ENCODE assay signal across 8 cellular contexts in the genomic region with DNA sequence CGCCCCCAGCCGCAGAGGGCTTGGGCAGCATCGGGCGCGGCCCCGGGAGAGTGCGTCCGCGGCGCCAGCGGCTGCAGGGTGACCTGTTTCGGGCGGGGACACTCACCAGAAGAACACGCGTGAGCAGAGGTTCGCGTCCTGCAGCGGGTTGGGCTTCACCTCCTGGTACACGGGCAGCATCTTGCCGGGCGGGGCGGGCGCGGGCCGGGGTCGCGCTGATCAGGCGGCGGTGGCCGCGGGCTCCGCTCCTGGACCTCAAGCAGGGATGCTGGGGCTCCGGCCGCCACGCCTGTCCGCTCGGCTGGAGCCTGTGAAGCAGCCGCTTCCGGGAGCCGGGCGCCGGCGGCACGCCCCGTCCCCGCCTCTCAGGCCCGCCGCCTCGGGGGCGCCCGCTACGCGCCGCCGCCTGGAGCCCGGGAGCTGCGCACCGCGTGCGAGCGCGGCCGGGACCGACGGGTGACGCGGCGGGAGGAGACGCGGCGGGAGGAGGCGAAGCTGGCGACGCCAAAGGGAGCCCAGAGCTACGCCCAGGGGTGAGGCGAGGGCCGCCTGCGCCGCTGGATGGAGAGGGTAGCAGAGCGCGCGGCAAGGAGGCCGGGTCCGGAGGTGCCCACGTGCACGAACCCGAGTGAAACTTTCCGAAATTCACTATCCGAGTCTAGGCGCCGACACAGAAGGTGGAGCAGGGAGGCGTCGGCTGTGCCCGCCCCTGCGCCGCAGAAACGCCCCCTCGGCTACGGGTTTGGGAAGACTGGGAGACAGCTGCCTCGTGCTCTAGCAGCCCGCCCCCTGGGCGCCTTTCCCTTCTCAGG. TPM values are rescaled to one million over a fixed set of nuclear protein-coding genes. Genes with fewer than 3 reads are reported as not detected.
DNase-seq lines count a peak whose midpoint lies in the region; ATAC-seq and TF ChIP-seq lines count a peak whose summit lies in the region.

Gene ABCC4 (minus strand): TSS at position 317 of the 812 bp plus-strand sequence. CDS start 137 bp downstream, at position 180.

- H3K4me3 ChIP-seq in endodermal cell (ENCODE audit: low read length): peak within 1 kb of the TSS; percentile 85
- H3K4me3 ChIP-seq in mesodermal cell (ENCODE audit: extremely low read depth, insufficient read depth, low read length, poor library complexity, severe bottlenecking): peak within 1 kb of the TSS; percentile 70

- ATAC-seq in HG03354 (IDR thresholded peaks at IDR 0.05; ENCODE audit: poor library complexity, severe bottlenecking, unreplicated experiment): peak; percentile 88
- ATAC-seq in activated CD8-positive, alpha-beta T cell treated with anti-CD3 and anti-CD28 coated beads, Interleukin-2, amount 10 ng/mL, durations not matched to agents 7 days and 5 days: peak; percentile 92

- H3K9me3 Mint-ChIP-seq in activated CD8-positive, alpha-beta T cell treated with anti-CD3 and anti-CD28 coated beads, Interleukin-2, amount 10 ng/mL, durations not matched to agents 7 days and 5 days (ENCODE audit: insufficient read depth): no peaks in the 10 kb centered on the region
- peaks cover 21% of the 10 kb centered on the region for H3K9me3 Mint-ChIP-seq in endodermal cell

- TF ChIP-seq CTCF in endodermal cell (conservative IDR thresholded peaks at IDR 0.05): no peak

- no peak within 1 kb of the TSS for H3K27ac ChIP-seq in endodermal cell (ENCODE audit: low read depth, low read length)
- H3K27ac ChIP-seq in mesodermal cell (ENCODE audit: low read depth, low read length, severe bottlenecking): peak within 1 kb of the TSS; percentile 29

- H3K4me1 Mint-ChIP-seq in activated CD8-positive, alpha-beta T cell treated with anti-CD3 and anti-CD28 coated beads, Interleukin-2, amount 10 ng/mL, durations not matched to agents 7 days and 5 days (ENCODE audit: low read depth): peaks cover 23% of the 10 kb centered on the region
- peaks cover 28% of the 10 kb centered on the region for H3K4me1 Mint-ChIP-seq in endodermal cell

- H3K36me3 ChIP-seq in endodermal cell (ENCODE audit: control insufficient read depth, insufficient read depth, low read length) (peaks cover 15% of the 10 kb centered on the region), mesodermal cell (ENCODE audit: control insufficient read depth, insufficient read depth, low read length) (no peaks in the 10 kb centered on the region)

- peak within 1 kb of the TSS; percentile 76 for H3K4me3 Mint-ChIP-seq in activated CD8-positive, alpha-beta T cell treated with anti-CD3 and anti-CD28 coated beads, Interleukin-2, amount 10 ng/mL, durations not matched to agents 7 days and 5 days
- H3K4me3 Mint-ChIP-seq in endodermal cell: peak within 1 kb of the TSS; percentile 74

- H3K4me1 ChIP-seq in endodermal cell (ENCODE audit: control insufficient read depth, insufficient read depth, low read length) (peaks cover 5% of the 10 kb centered on the region), mesodermal cell (ENCODE audit: control insufficient read depth, insufficient read depth, low read length, poor library complexity, severe bottlenecking) (no peaks in the 10 kb centered on the region)

- H3K27me3 ChIP-seq in endodermal cell (ENCODE audit: control insufficient read depth, insufficient read depth, low read length, poor library complexity, severe bottlenecking): peaks cover 10% of the 10 kb centered on the region

- H3K36me3 Mint-ChIP-seq in activated CD8-positive, alpha-beta T cell treated with anti-CD3 and anti-CD28 coated beads, Interleukin-2, amount 10 ng/mL, durations not matched to agents 7 days and 5 days (ENCODE audit: low read depth): no peaks in the 10 kb centered on the region
- peaks cover 71% of the 10 kb centered on the region for H3K36me3 Mint-ChIP-seq in endodermal cell (ENCODE audit: low read depth)

- H3K27me3 Mint-ChIP-seq in activated CD8-positive, alpha-beta T cell treated with anti-CD3 and anti-CD28 coated beads, Interleukin-2, amount 10 ng/mL, durations not matched to agents 7 days and 5 days (ENCODE audit: low read depth): peaks cover 9% of the 10 kb centered on the region
- H3K27me3 Mint-ChIP-seq in endodermal cell (ENCODE audit: insufficient read depth): peaks cover 18% of the 10 kb centered on the region

- POLR2A ChIA-PET in activated CD8-positive, alpha-beta T cell treated with anti-CD3 and anti-CD28 coated beads, Interleukin-2, amount 10 ng/mL, durations not matched to agents 7 days and 5 days (lab: Charles Lee): no interaction called here

- 0 to 1% methylated on average over 52 to 102 of the region's 102 CpGs for WGBS in endodermal cell (ENCODE audit: insufficient coverage in 1 of 2, insufficient read length in 1 of 2), 2 experiments
- 0 to 1% methylated on average over 74 to 100 of the region's 102 CpGs for WGBS in mesodermal cell (ENCODE audit: insufficient coverage in 2 of 2), 2 experiments

- DNase-seq in C1 segment of cervical spinal cord (lab: John Stamatoyannopoulos, UW) (peak in 10 of 14 donors; percentile 17 to 74 (median 30)), GM19238 (ENCODE audit: insufficient read length, low spot score) (peak; percentile 85), NCI-H82 treated with DMSO at 0.1 percent for 48 hours (lab: John Stamatoyannopoulos, UW; ENCODE audit: unreplicated experiment) (peak; percentile 68), endodermal cell (peak; percentile 91)
- DNase-seq in activated CD8-positive, alpha-beta T cell treated with anti-CD3 and anti-CD28 coated beads, Interleukin-2, amount 10 ng/mL, durations not matched to agents 7 days and 5 days: peak; percentile 60
- DNase-seq in stimulated activated CD8-positive, alpha-beta memory T cell treated with anti-CD3 and anti-CD28 coated beads, Interleukin-2, amount 100 ng/mL, for 48 hours (ENCODE audit: low read depth in 2 of 2): peak; percentile 42 to 60

- CTCF ChIA-PET in activated CD8-positive, alpha-beta T cell treated with anti-CD3 and anti-CD28 coated beads, Interleukin-2, amount 10 ng/mL, durations not matched to agents 7 days and 5 days (lab: Charles Lee): interaction anchor here (0.7 to 2.5 kb wide), 7 partner anchors 13 to 112 kb away, joined by 3 to 13 read pairs (median 3); no protein-coding TSS in a partner anchor

- peak within 1 kb of the TSS; percentile 60 for H3K9ac ChIP-seq in endodermal cell (ENCODE audit: extremely low read depth, low read length, poor library complexity, severe bottlenecking)

- peak within 1 kb of the TSS; percentile 40 for H3K27ac Mint-ChIP-seq in activated CD8-positive, alpha-beta T cell treated with anti-CD3 and anti-CD28 coated beads, Interleukin-2, amount 10 ng/mL, durations not matched to agents 7 days and 5 days
- H3K27ac Mint-ChIP-seq in endodermal cell: peak within 1 kb of the TSS; percentile 82

- H3K9me3 ChIP-seq in endodermal cell (ENCODE audit: control insufficient read depth, low read length) (peaks cover 13% of the 10 kb centered on the region), mesodermal cell (ENCODE audit: control insufficient read depth, low read length) (no peaks in the 10 kb centered on the region)

RNA-seq across cellular contexts. Expression of gene ABCC4, which starts in this region (rescaled TPM):
- total RNA-seq in activated CD8-positive, alpha-beta T cell treated with anti-CD3 and anti-CD28 coated beads, Interleukin-2, amount 10 ng/mL, durations not matched to agents 7 days and 5 days: 1 to 10 TPM; 5.7 to 6.1 TPM
- 100 to 1,000 TPM; 119 to 144 TPM for total RNA-seq in endodermal cell
- 12.1 TPM for polyA plus RNA-seq in endodermal cell (2013, experiment 1 of 2)
- polyA plus RNA-seq in endodermal cell (2013, experiment 2 of 2): 14.2 TPM
- polyA plus RNA-seq in mesodermal cell (2013, experiment 1 of 2): 12.1 TPM
- polyA plus RNA-seq in mesodermal cell (2013, experiment 2 of 2): 10.1 TPM

Comparison
In these comparisons a context has a peak if more than half of its experiments do, and no peak if none do; other contexts are left out.
1. RNA of gene ABCC4 (total RNA-seq): 119 to 144 TPM in endodermal cell; 5.7 to 6.1 TPM in activated CD8-positive, alpha-beta T cell treated with anti-CD3 and anti-CD28 coated beads, Interleukin-2, amount 10 ng/mL, durations not matched to agents 7 days and 5 days; every median in the first group is over 10 times any median in the second.
2. DNase-seq: peak in every context shown above with its lines; median percentile 91 in endodermal cell; 85 in GM19238; 68 in NCI-H82 treated with DMSO at 0.1 percent for 48 hours; 60 in activated CD8-positive, alpha-beta T cell treated with anti-CD3 and anti-CD28 coated beads, Interleukin-2, amount 10 ng/mL, durations not matched to agents 7 days and 5 days; 51 in stimulated activated CD8-positive, alpha-beta memory T cell treated with anti-CD3 and anti-CD28 coated beads, Interleukin-2, amount 100 ng/mL, for 48 hours; 30 in C1 segment of cervical spinal cord.